2 cellular contexts compared by ENCODE assay signal in the genomic region with DNA sequence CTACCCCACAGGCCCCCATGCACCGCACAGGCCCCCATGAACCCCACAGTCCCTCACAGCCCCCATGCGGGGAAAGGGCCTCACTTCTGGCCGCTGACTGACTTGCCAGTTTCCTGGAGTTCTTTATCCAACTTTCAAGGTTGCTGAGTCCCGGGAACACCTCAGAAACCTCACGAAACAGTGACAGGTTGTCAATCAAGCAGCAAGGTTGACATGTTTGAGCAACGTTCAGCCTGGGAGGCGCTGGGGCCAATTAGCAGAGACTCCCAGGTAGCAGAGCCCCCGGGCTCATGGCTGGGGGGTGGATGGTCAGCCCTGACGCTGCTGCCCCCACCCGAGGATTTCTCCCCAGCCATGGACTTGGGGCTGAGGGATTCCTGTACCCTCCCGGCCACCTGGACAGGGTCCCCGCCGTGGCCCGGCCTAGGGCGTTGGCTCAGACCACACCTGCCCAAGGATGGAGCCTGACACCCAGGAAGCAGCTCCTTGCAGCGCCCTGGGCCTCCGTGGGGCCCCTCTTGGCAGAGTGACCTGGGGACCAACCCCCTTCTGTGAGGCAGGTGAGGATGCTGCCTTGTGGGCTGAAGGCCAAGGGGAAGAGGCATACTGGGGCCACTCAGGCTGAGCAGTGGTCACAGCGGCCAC.
TF ChIP-seq lines count a peak whose summit lies in the region.

No MANE protein-coding gene starts in this region.

TF ChIP-seq in HEK293, 187 proteins besides CTCF, POLR2A, EP300 and RAD21:
- TF ChIP-seq ZNF350 (tag by site-specific recombination; IDR thresholded peaks at IDR 0.05) (no peak), GLIS1 (tag by site-specific recombination; IDR thresholded peaks at IDR 0.05) (peak; percentile 49)
- TF ChIP-seq, protein P1, sequence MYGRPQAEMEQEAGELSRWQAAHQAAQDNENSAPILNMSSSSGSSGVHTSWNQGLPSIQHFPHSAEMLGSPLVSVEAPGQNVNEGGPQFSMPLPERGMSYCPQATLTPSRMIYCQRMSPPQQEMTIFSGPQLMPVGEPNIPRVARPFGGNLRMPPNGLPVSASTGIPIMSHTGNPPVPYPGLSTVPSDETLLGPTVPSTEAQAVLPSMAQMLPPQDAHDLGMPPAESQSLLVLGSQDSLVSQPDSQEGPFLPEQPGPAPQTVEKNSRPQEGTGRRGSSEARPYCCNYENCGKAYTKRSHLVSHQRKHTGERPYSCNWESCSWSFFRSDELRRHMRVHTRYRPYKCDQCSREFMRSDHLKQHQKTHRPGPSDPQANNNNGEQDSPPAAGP (tag by site-specific recombination; IDR thresholded peaks at IDR 0.05), result no peak
- TF ChIP-seq, protein P2, sequence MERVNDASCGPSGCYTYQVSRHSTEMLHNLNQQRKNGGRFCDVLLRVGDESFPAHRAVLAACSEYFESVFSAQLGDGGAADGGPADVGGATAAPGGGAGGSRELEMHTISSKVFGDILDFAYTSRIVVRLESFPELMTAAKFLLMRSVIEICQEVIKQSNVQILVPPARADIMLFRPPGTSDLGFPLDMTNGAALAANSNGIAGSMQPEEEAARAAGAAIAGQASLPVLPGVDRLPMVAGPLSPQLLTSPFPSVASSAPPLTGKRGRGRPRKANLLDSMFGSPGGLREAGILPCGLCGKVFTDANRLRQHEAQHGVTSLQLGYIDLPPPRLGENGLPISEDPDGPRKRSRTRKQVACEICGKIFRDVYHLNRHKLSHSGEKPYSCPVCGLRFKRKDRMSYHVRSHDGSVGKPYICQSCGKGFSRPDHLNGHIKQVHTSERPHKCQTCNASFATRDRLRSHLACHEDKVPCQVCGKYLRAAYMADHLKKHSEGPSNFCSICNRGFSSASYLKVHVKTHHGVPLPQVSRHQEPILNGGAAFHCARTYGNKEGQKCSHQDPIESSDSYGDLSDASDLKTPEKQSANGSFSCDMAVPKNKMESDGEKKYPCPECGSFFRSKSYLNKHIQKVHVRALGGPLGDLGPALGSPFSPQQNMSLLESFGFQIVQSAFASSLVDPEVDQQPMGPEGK (tag by site-specific recombination; IDR thresholded peaks at IDR 0.05), result 0 out of 2 replicates have a peak, but pooled peaks have one; percentile 17
- TF ChIP-seq, protein P3, sequence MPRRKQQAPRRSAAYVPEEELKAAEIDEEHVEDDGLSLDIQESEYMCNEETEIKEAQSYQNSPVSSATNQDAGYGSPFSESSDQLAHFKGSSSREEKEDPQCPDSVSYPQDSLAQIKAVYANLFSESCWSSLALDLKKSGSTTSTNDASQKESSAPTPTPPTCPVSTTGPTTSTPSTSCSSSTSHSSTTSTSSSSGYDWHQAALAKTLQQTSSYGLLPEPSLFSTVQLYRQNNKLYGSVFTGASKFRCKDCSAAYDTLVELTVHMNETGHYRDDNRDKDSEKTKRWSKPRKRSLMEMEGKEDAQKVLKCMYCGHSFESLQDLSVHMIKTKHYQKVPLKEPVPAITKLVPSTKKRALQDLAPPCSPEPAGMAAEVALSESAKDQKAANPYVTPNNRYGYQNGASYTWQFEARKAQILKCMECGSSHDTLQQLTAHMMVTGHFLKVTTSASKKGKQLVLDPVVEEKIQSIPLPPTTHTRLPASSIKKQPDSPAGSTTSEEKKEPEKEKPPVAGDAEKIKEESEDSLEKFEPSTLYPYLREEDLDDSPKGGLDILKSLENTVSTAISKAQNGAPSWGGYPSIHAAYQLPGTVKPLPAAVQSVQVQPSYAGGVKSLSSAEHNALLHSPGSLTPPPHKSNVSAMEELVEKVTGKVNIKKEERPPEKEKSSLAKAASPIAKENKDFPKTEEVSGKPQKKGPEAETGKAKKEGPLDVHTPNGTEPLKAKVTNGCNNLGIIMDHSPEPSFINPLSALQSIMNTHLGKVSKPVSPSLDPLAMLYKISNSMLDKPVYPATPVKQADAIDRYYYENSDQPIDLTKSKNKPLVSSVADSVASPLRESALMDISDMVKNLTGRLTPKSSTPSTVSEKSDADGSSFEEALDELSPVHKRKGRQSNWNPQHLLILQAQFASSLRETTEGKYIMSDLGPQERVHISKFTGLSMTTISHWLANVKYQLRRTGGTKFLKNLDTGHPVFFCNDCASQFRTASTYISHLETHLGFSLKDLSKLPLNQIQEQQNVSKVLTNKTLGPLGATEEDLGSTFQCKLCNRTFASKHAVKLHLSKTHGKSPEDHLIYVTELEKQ (tag by site-specific recombination; IDR thresholded peaks at IDR 0.05; ENCODE audit: borderline replicate concordance), result 0 out of 2 replicates have a peak, but pooled peaks have one; percentile 31
TF ChIP-seq in HEK293: peak in this region for 3.

TF ChIP-seq in K562, 482 proteins besides CTCF, POLR2A, EP300 and RAD21:
- TF ChIP-seq CSDE1 (IDR thresholded peaks at IDR 0.05) (no peak), BACH1 (tag; IDR thresholded peaks at IDR 0.05) (no peak), TARDBP (IDR thresholded peaks at IDR 0.05) (no peak), ZNF124 (CRISPR knock-in tag; IDR thresholded peaks at IDR 0.05) (0 out of 2 replicates have a peak, but pooled peaks have one; percentile 40), TAF7 (tag; IDR thresholded peaks at IDR 0.05) (no peak), ARID1B (IDR thresholded peaks at IDR 0.05) (no peak), ZC3H4 (CRISPR knock-in tag; IDR thresholded peaks at IDR 0.05; ENCODE audit: borderline replicate concordance) (peak; percentile 76; the same call in 1 of the 2 replicates), HMG20B (CRISPR knock-in tag; IDR thresholded peaks at IDR 0.05) (no peak), MTA2 (IDR thresholded peaks at IDR 0.05; ENCODE audit: low read depth) (no peak), PRMT5 (CRISPR knock-in tag; IDR thresholded peaks at IDR 0.05) (0 out of 2 replicates have a peak, but pooled peaks have one; percentile 32), RBM14 (IDR thresholded peaks at IDR 0.05; ENCODE audit: borderline replicate concordance, insufficient read depth, low read depth, low read length) (no peak), ZNF384 (IDR thresholded peaks at IDR 0.05; ENCODE audit: low read depth, low read length) (no peak), ZBTB7A (IDR thresholded peaks at IDR 0.05; ENCODE audit: borderline replicate concordance, control insufficient read depth, low read depth, low read length) (peak; percentile 10; the same call in 1 of the 2 replicates), RBBP5 (IDR thresholded peaks at IDR 0.05; ENCODE audit: borderline replicate concordance, insufficient read depth, low read length, poor library complexity, severe bottlenecking) (peak; percentile 33), ZKSCAN8 (CRISPR knock-in tag; IDR thresholded peaks at IDR 0.05) (no peak), MEIS2 (IDR thresholded peaks at IDR 0.05; ENCODE audit: partially characterized antibody) (peak; percentile 72)
- TF ChIP-seq, protein P4, sequence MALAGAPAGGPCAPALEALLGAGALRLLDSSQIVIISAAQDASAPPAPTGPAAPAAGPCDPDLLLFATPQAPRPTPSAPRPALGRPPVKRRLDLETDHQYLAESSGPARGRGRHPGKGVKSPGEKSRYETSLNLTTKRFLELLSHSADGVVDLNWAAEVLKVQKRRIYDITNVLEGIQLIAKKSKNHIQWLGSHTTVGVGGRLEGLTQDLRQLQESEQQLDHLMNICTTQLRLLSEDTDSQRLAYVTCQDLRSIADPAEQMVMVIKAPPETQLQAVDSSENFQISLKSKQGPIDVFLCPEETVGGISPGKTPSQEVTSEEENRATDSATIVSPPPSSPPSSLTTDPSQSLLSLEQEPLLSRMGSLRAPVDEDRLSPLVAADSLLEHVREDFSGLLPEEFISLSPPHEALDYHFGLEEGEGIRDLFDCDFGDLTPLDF (CRISPR knock-in tag; IDR thresholded peaks at IDR 0.05), result no peak
- TF ChIP-seq, protein P5, sequence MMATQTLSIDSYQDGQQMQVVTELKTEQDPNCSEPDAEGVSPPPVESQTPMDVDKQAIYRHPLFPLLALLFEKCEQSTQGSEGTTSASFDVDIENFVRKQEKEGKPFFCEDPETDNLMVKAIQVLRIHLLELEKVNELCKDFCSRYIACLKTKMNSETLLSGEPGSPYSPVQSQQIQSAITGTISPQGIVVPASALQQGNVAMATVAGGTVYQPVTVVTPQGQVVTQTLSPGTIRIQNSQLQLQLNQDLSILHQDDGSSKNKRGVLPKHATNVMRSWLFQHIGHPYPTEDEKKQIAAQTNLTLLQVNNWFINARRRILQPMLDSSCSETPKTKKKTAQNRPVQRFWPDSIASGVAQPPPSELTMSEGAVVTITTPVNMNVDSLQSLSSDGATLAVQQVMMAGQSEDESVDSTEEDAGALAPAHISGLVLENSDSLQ (IDR thresholded peaks at IDR 0.05), result peak; percentile 81
- TF ChIP-seq, protein P6, sequence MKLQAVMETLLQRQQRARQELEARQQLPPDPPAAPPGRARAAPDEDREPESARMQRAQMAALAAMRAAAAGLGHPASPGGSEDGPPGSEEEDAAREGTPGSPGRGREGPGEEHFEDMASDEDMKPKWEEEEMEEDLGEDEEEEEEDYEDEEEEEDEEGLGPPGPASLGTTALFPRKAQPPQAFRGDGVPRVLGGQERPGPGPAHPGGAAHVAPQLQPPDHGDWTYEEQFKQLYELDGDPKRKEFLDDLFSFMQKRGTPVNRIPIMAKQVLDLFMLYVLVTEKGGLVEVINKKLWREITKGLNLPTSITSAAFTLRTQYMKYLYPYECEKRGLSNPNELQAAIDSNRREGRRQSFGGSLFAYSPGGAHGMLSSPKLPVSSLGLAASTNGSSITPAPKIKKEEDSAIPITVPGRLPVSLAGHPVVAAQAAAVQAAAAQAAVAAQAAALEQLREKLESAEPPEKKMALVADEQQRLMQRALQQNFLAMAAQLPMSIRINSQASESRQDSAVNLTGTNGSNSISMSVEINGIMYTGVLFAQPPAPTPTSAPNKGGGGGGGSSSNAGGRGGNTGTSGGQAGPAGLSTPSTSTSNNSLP (IDR thresholded peaks at IDR 0.05; ENCODE audit: borderline replicate concordance, low read depth, low read length), result no peak
- TF ChIP-seq, protein P7, sequence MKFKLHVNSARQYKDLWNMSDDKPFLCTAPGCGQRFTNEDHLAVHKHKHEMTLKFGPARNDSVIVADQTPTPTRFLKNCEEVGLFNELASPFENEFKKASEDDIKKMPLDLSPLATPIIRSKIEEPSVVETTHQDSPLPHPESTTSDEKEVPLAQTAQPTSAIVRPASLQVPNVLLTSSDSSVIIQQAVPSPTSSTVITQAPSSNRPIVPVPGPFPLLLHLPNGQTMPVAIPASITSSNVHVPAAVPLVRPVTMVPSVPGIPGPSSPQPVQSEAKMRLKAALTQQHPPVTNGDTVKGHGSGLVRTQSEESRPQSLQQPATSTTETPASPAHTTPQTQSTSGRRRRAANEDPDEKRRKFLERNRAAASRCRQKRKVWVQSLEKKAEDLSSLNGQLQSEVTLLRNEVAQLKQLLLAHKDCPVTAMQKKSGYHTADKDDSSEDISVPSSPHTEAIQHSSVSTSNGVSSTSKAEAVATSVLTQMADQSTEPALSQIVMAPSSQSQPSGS (CRISPR knock-in tag; IDR thresholded peaks at IDR 0.05), result peak; percentile 27; the same call in 1 of the 2 replicates
- TF ChIP-seq, protein P8, sequence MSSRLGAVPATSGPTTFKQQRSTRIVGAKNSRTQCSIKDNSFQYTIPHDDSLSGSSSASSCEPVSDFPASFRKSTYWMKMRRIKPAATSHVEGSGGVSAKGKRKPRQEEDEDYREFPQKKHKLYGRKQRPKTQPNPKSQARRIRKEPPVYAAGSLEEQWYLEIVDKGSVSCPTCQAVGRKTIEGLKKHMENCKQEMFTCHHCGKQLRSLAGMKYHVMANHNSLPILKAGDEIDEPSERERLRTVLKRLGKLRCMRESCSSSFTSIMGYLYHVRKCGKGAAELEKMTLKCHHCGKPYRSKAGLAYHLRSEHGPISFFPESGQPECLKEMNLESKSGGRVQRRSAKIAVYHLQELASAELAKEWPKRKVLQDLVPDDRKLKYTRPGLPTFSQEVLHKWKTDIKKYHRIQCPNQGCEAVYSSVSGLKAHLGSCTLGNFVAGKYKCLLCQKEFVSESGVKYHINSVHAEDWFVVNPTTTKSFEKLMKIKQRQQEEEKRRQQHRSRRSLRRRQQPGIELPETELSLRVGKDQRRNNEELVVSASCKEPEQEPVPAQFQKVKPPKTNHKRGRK (tag; IDR thresholded peaks at IDR 0.05), result no peak
- TF ChIP-seq, protein P9, sequence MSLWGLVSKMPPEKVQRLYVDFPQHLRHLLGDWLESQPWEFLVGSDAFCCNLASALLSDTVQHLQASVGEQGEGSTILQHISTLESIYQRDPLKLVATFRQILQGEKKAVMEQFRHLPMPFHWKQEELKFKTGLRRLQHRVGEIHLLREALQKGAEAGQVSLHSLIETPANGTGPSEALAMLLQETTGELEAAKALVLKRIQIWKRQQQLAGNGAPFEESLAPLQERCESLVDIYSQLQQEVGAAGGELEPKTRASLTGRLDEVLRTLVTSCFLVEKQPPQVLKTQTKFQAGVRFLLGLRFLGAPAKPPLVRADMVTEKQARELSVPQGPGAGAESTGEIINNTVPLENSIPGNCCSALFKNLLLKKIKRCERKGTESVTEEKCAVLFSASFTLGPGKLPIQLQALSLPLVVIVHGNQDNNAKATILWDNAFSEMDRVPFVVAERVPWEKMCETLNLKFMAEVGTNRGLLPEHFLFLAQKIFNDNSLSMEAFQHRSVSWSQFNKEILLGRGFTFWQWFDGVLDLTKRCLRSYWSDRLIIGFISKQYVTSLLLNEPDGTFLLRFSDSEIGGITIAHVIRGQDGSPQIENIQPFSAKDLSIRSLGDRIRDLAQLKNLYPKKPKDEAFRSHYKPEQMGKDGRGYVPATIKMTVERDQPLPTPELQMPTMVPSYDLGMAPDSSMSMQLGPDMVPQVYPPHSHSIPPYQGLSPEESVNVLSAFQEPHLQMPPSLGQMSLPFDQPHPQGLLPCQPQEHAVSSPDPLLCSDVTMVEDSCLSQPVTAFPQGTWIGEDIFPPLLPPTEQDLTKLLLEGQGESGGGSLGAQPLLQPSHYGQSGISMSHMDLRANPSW (CRISPR knock-in tag; IDR thresholded peaks at IDR 0.05), result 0 out of 2 replicates have a peak, but pooled peaks have one; percentile 45
TF ChIP-seq in K562: peak in this region for 9.
